Comparison of ENCODE assay signal across 21 cellular contexts in genomic region chr12:95085612-95086011, GRCh38. TPM values are rescaled to one million over a fixed set of nuclear protein-coding genes. Genes with fewer than 3 reads are reported as not detected.
DNase-seq lines count a peak whose midpoint lies in the region; ATAC-seq, FAIRE-seq and TF ChIP-seq lines count a peak whose summit lies in the region.
"Had no signal": no experiment of that assay in that cellular context is flagged by ENCODE, and none has a peak within 500 bp of the region (broad histone marks: within the 10 kb centered on the region; RNA-seq: fewer than 3 reads in every experiment).

No MANE protein-coding gene starts in this region.

- H3K27me3 ChIP-seq in neuronal stem cell (ENCODE audit: control insufficient read depth in 3 of 3, insufficient read depth in 3 of 3, low read depth in 1 of 3, low read length in 3 of 3) (no peaks in the 10 kb centered on the region), sigmoid colon (no peaks in the 10 kb centered on the region), vagina (no peaks in the 10 kb centered on the region)

- no peak overlapping the region for H4K8ac ChIP-seq in neuronal stem cell (ENCODE audit: low read depth, low read length)

- H3K4me3 ChIP-seq in LNCaP clone FGC (ENCODE audit: low read depth, low read length) (no peak overlapping the region), fibroblast of villous mesenchyme (ENCODE audit: low read depth, low read length) (no peak overlapping the region), neuronal stem cell (ENCODE audit: low read length in 2 of 2) (no peak overlapping the region), sigmoid colon (no peak overlapping the region), vagina (no peak overlapping the region)
- H3K4me3 ChIP-seq: left ventricle myocardium inferior had no signal

- H3K9me3 ChIP-seq in neuronal stem cell (replicated peaks in 1 of 2; ENCODE audit: control insufficient read depth in 2 of 2, insufficient read depth in 1 of 2, low read depth in 1 of 2, low read length in 2 of 2): peaks cover 2 to 5% of the 10 kb centered on the region in 2 donors
- no peaks in the 10 kb centered on the region for H3K9me3 ChIP-seq in sigmoid colon
- no peaks in the 10 kb centered on the region for H3K9me3 ChIP-seq in vagina
- H3K9me3 ChIP-seq: left ventricle myocardium inferior had no signal

- DNase-seq in LNCaP clone FGC (ENCODE audit: low read depth): peak; percentile 25
- peak; percentile 62 for DNase-seq in fibroblast of villous mesenchyme (ENCODE audit: low read depth)
- no peak for DNase-seq in neuronal stem cell (ENCODE audit: low spot score)
- DNase-seq in sigmoid colon: no peak
- no peak for DNase-seq in vagina (ENCODE audit: extremely low spot score in 2 of 2)
- DNase-seq: activated CD4-positive, alpha-beta T cell treated with anti-CD3 and anti-CD28 coated beads for 48 hours; central memory CD4-positive, alpha-beta T cell; HCEC 1CT; hippocampal formation; KG1; left ventricle myocardium inferior; MV-4-11; natural killer cell; NCI-H1436 treated with DMSO at 0.1 percent for 48 hours; NCI-H2107; PC-3; retina; SHP77; stimulated activated CD4-positive, alpha-beta T cell treated with anti-CD3 and anti-CD28 coated beads, Interleukin-2, amount 100 ng/mL, for 24 hours had no signal

- peak; percentile 19 for FAIRE-seq in G401.6 (lab: Jason Lieb, UNC)

- no peak overlapping the region for H3K18ac ChIP-seq in neuronal stem cell (ENCODE audit: low read length)

- TF ChIP-seq CTCF in LNCaP clone FGC (IDR thresholded peaks at IDR 0.05; ENCODE audit: control insufficient read depth, extremely low read depth, insufficient read depth) (no peak), fibroblast of villous mesenchyme (IDR thresholded peaks at IDR 0.05; ENCODE audit: insufficient read depth, low read depth, low read length) (no peak), sigmoid colon (IDR thresholded peaks at IDR 0.05) (no peak), vagina (IDR thresholded peaks at IDR 0.05) (no peak)

- no peak overlapping the region for H2AK5ac ChIP-seq in neuronal stem cell (ENCODE audit: low read depth, low read length)

- no peak overlapping the region for H2BK12ac ChIP-seq in neuronal stem cell (ENCODE audit: low read length)

- H2AFZ ChIP-seq in neuronal stem cell (ENCODE audit: low read length): no peak overlapping the region

- no peak overlapping the region for H3K14ac ChIP-seq in neuronal stem cell (ENCODE audit: low read length)

- H3K4me1 ChIP-seq in neuronal stem cell (ENCODE audit: control insufficient read depth in 2 of 2, insufficient read depth in 1 of 2, low read depth in 1 of 2, low read length in 2 of 2) (peaks cover 2 to 15% of the 10 kb centered on the region in 2 donors), sigmoid colon (peaks cover 0 to 20% (median 17%) of the 10 kb centered on the region in 4 donors), vagina (peaks cover 21% of the 10 kb centered on the region)

- H3K27ac ChIP-seq in neuronal stem cell (replicated peaks; ENCODE audit: low read length): peak overlapping the region; percentile 86
- peak overlapping the region in 1 of 4 donors; percentile 79 for H3K27ac ChIP-seq in sigmoid colon
- H3K27ac ChIP-seq in vagina: no peak overlapping the region

- no peak overlapping the region for H2BK120ac ChIP-seq in neuronal stem cell (ENCODE audit: low read depth, low read length)

- no peak for ATAC-seq in HG03520 (IDR thresholded peaks at IDR 0.05; ENCODE audit: unreplicated experiment)
- ATAC-seq: natural killer cell, PC-3 had no signal

- no peak for TF ChIP-seq EP300 in sigmoid colon (IDR thresholded peaks at IDR 0.05)

- H3K23ac ChIP-seq in neuronal stem cell (ENCODE audit: low read depth, low read length, poor library complexity): no peak overlapping the region

- TF ChIP-seq POLR2A in sigmoid colon (IDR thresholded peaks at IDR 0.05) (no peak), vagina (IDR thresholded peaks at IDR 0.05) (no peak)

- peaks cover 2% of the 10 kb centered on the region for H3K79me1 ChIP-seq in neuronal stem cell (ENCODE audit: low read depth, low read length)

- no peak overlapping the region for H3K9ac ChIP-seq in neuronal stem cell (ENCODE audit: low read depth, low read length, poor library complexity)

- H3K4ac ChIP-seq in neuronal stem cell (ENCODE audit: low read length): no peak overlapping the region

- H2BK5ac ChIP-seq in neuronal stem cell (ENCODE audit: low read length): no peak overlapping the region

- no peak overlapping the region for H4K91ac ChIP-seq in neuronal stem cell (ENCODE audit: low read depth, low read length, poor library complexity)

- no peak overlapping the region for H3K4me2 ChIP-seq in neuronal stem cell (ENCODE audit: insufficient read depth, low read length, poor library complexity, severe bottlenecking)

- peaks cover 4 to 52% of the 10 kb centered on the region in 2 donors for H3K36me3 ChIP-seq in neuronal stem cell (replicated peaks in 1 of 2; ENCODE audit: control insufficient read depth in 2 of 2, insufficient read depth in 2 of 2, low read length in 2 of 2)
- H3K36me3 ChIP-seq in sigmoid colon: peaks cover 0 to 27% (median 3%) of the 10 kb centered on the region in 4 donors
- H3K36me3 ChIP-seq in vagina: peaks cover 0 to 12% of the 10 kb centered on the region in 2 donors

- intact Hi-C loops in sigmoid colon (cut with DNase I) (no loop called here), vagina (cut with DNase I) (no loop called here)

- H2BK15ac ChIP-seq in neuronal stem cell (ENCODE audit: low read length): no peak overlapping the region

RNA-seq across cellular contexts. Expression of gene NR2C1, which starts 12.2 kb away (rescaled TPM):
- total RNA-seq in fibroblast of villous mesenchyme (19.0 and 26.8 TPM in 2 replicates), sigmoid colon (10 to 100 TPM; 28.8 to 78.1 (median 52.2) TPM), vagina (49.4 TPM)
- polyA plus RNA-seq in neuronal stem cell (2013, experiment 1 of 2): 106 TPM
- polyA plus RNA-seq in neuronal stem cell (2013, experiment 2 of 2): 109 TPM
- 10 to 100 TPM in 1 of 3 donors, 1 to 10 TPM in 2; 7.8 to 12.2 (median 8.3) TPM for polyA plus RNA-seq in sigmoid colon

Comparison
In these comparisons a context has a peak if more than half of its experiments do, and no peak if none do; other contexts are left out.
1. DNase-seq: peak in LNCaP clone FGC (single experiment) and fibroblast of villous mesenchyme (single experiment); none in neuronal stem cell (single experiment), sigmoid colon (single experiment) and vagina (0 of 2).